8 cellular contexts compared by ENCODE assay signal in the genomic region with DNA sequence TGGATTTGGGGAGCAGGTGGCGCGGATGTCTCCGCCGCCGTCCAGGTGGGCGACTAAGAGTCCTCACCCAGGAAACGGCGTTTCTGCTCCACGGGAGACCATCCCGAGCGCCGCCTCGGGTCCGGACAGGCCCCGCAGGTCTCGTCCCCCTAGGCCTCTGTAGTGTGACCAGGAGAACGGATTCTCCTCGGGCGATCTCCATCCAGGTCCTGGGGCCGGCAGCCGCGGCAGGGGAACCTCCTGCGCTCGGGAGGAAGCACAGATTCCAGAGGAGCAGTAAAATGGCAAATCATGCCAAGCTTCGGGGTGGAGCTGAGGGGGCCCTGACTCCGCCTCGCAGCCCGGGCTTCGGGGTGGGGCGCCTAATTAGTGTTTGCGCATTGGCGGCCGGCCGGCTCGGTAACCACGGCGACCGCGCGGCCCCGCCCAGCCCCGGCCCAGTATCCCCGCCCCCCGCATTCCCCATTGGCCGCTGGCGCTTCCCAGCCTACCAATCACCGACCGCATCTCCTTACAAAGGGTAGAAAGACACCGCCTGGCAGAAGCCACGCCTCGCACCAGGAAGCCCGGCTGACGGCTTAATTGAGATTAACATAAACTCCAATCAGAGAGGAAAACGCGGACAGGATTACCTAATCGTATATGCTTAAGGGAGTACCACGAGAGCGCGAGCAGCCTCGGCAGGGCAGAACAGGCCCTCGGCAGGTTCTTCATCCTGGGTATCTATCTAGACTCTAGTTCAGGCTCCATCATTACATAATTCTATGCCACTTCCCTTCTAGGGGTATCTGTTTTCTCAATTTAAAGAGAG.
A peak's percentile ranks its signal among the peaks of the same experiment; 100 is the strongest.
DNase-seq lines count a peak whose midpoint lies in the region; ATAC-seq and TF ChIP-seq lines count a peak whose summit lies in the region.

No MANE protein-coding gene starts in this region.

- H3K36me3 Mint-ChIP-seq in activated naive CD4-positive, alpha-beta T cell treated with anti-CD3 and anti-CD28 coated beads, Interleukin-2, amount 50 U/mL, for 72 hours: peaks cover 0 to 11% of the 10 kb centered on the region in 2 donors

- peak overlapping the region; percentile 84 for H3K4me2 ChIP-seq in SK-N-SH

- no peaks in the 10 kb centered on the region for H3K79me2 ChIP-seq in SK-N-SH (ENCODE audit: insufficient read depth)

- TF ChIP-seq CTCF in SK-N-SH (IDR thresholded peaks at IDR 0.05): no peak

- H3K9me2 ChIP-seq in SK-N-SH: no peaks in the 10 kb centered on the region

- H3K36me3 ChIP-seq in SK-N-SH (replicated peaks in 1 of 2; ENCODE audit: control insufficient read depth in 1 of 2, insufficient read depth in 2 of 2, low read length in 1 of 2): no peaks in the 10 kb centered on the region

- H2AFZ ChIP-seq in SK-N-SH (ENCODE audit: low read depth): peak overlapping the region; percentile 88

- DNase-seq in NCI-H1092 (lab: John Stamatoyannopoulos, UW) (peak; percentile 93), SK-N-SH (peak; percentile 99), globus pallidus (ENCODE audit: low spot score) (peak; percentile 98), non-pigmented ciliary epithelial cell (ENCODE audit: low read depth) (peak; percentile 94), superior temporal gyrus (ENCODE audit: extremely low spot score) (peak; percentile 97)
- DNase-seq in activated naive CD4-positive, alpha-beta T cell treated with anti-CD3 and anti-CD28 coated beads, Interleukin-2, amount 50 U/mL, for 72 hours (ENCODE audit: low spot score in 2 of 2): peak; percentile 90 to 95

- peak overlapping the region; percentile 81 to 95 for H3K27ac ChIP-seq in SK-N-SH (ENCODE audit: low read depth in 2 of 2, low read length in 1 of 2)

- H3K4me1 ChIP-seq in SK-N-SH (ENCODE audit: control insufficient read depth in 1 of 2, insufficient read depth in 2 of 2, low read depth in 1 of 2, low read length in 1 of 2): peaks cover 4 to 22% of the 10 kb centered on the region in 2 experiments; a peak in 2 of 4 replicates

- peaks cover 5% of the 10 kb centered on the region for H3F3A ChIP-seq in SK-N-SH (replicated peaks; ENCODE audit: insufficient read depth)

- POLR2A ChIA-PET in SK-N-SH (lab: Yijun Ruan, JAX): interaction anchor here (0.6 to 1.5 kb wide), 5 partner anchors 10 to 728 kb away, joined by 3 to 7 read pairs (median 3); a partner anchor contains a TSS

- peak overlapping the region; percentile 94 for H3K4me3 ChIP-seq in GM08714 (ENCODE audit: low read length)
- H3K4me3 ChIP-seq in SK-N-SH (ENCODE audit: low read depth in 2 of 2, low read length in 1 of 2): peak overlapping the region; percentile 84 to 88

- peak overlapping the region; percentile 85 to 92 for H3K27ac Mint-ChIP-seq in activated naive CD4-positive, alpha-beta T cell treated with anti-CD3 and anti-CD28 coated beads, Interleukin-2, amount 50 U/mL, for 72 hours

- CTCF ChIA-PET in SK-N-SH (lab: Yijun Ruan, JAX): interaction anchor here (1.0 to 2.2 kb wide), 3 partner anchors 10 to 608 kb away, joined by 3 to 14 read pairs (median 6); no protein-coding TSS in a partner anchor

- peak overlapping the region; percentile 96 for H3K9ac ChIP-seq in SK-N-SH

- no peak; the same call in 1 of the 2 replicates for TF ChIP-seq RAD21 in SK-N-SH (IDR thresholded peaks at IDR 0.05; ENCODE audit: low read length)

- 2% methylated on average over 25 of the region's 61 CpGs for WGBS in SK-N-SH (ENCODE audit: low lambda C conversion rate)

- H3K27me3 ChIP-seq in SK-N-SH (ENCODE audit: insufficient read depth): no peaks in the 10 kb centered on the region

- H3K9me3 Mint-ChIP-seq in activated naive CD4-positive, alpha-beta T cell treated with anti-CD3 and anti-CD28 coated beads, Interleukin-2, amount 50 U/mL, for 72 hours: no peaks in the 10 kb centered on the region

- ATAC-seq in HG02588 (IDR thresholded peaks at IDR 0.05; ENCODE audit: unreplicated experiment): peak; percentile 96
- peak; percentile 90 to 96 for ATAC-seq in activated naive CD4-positive, alpha-beta T cell treated with anti-CD3 and anti-CD28 coated beads, Interleukin-2, amount 50 U/mL, for 72 hours

- TF ChIP-seq EP300 in SK-N-SH (IDR thresholded peaks at IDR 0.05; ENCODE audit: borderline replicate concordance in 1 of 2, low read depth in 1 of 2, low read length in 1 of 2): no peak

- H3K9me3 ChIP-seq in SK-N-SH: no peaks in the 10 kb centered on the region

- no peaks in the 10 kb centered on the region for H4K20me1 ChIP-seq in SK-N-SH (ENCODE audit: insufficient read depth)

TF ChIP-seq in SK-N-SH, 30 proteins besides CTCF, POLR2A, EP300 and RAD21 (continues in another document):
- TF ChIP-seq, protein P1, sequence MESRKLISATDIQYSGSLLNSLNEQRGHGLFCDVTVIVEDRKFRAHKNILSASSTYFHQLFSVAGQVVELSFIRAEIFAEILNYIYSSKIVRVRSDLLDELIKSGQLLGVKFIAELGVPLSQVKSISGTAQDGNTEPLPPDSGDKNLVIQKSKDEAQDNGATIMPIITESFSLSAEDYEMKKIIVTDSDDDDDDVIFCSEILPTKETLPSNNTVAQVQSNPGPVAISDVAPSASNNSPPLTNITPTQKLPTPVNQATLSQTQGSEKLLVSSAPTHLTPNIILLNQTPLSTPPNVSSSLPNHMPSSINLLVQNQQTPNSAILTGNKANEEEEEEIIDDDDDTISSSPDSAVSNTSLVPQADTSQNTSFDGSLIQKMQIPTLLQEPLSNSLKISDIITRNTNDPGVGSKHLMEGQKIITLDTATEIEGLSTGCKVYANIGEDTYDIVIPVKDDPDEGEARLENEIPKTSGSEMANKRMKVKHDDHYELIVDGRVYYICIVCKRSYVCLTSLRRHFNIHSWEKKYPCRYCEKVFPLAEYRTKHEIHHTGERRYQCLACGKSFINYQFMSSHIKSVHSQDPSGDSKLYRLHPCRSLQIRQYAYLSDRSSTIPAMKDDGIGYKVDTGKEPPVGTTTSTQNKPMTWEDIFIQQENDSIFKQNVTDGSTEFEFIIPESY (IDR thresholded peaks at IDR 0.05; ENCODE audit: borderline replicate concordance, low read depth): 0 out of 2 replicates have a peak, but pooled peaks have one; percentile 30
- TF ChIP-seq SIN3A (IDR thresholded peaks at IDR 0.05; ENCODE audit: borderline replicate concordance, low read depth, low read length): peak; percentile 54; the same call in 1 of the 2 replicates
- no peak for TF ChIP-seq JUND (IDR thresholded peaks at IDR 0.05)
- TF ChIP-seq, protein P2, sequence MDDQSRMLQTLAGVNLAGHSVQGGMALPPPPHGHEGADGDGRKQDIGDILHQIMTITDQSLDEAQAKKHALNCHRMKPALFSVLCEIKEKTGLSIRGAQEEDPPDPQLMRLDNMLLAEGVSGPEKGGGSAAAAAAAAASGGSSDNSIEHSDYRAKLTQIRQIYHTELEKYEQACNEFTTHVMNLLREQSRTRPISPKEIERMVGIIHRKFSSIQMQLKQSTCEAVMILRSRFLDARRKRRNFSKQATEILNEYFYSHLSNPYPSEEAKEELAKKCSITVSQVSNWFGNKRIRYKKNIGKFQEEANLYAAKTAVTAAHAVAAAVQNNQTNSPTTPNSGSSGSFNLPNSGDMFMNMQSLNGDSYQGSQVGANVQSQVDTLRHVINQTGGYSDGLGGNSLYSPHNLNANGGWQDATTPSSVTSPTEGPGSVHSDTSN (IDR thresholded peaks at IDR 0.05): peak; percentile 34; the same call in 1 of the 2 replicates
- peak; percentile 45; the same call in 1 of the 2 replicates for TF ChIP-seq YY1 (IDR thresholded peaks at IDR 0.05; ENCODE audit: low read depth)
- TF ChIP-seq CHD2 (IDR thresholded peaks at IDR 0.05; ENCODE audit: low read length, partially characterized antibody): peak; percentile 27
- TF ChIP-seq RXRA (IDR thresholded peaks at IDR 0.05; ENCODE audit: borderline replicate concordance, low read depth): no peak
- no peak for TF ChIP-seq SMC3 (IDR thresholded peaks at IDR 0.05; ENCODE audit: low read depth, low read length)
- TF ChIP-seq RFX5 (IDR thresholded peaks at IDR 0.05; ENCODE audit: low read length): peak; percentile 58
- TF ChIP-seq TCF12 (IDR thresholded peaks at IDR 0.05): peak; percentile 5; the same call in 1 of the 2 replicates
- TF ChIP-seq, protein P3, sequence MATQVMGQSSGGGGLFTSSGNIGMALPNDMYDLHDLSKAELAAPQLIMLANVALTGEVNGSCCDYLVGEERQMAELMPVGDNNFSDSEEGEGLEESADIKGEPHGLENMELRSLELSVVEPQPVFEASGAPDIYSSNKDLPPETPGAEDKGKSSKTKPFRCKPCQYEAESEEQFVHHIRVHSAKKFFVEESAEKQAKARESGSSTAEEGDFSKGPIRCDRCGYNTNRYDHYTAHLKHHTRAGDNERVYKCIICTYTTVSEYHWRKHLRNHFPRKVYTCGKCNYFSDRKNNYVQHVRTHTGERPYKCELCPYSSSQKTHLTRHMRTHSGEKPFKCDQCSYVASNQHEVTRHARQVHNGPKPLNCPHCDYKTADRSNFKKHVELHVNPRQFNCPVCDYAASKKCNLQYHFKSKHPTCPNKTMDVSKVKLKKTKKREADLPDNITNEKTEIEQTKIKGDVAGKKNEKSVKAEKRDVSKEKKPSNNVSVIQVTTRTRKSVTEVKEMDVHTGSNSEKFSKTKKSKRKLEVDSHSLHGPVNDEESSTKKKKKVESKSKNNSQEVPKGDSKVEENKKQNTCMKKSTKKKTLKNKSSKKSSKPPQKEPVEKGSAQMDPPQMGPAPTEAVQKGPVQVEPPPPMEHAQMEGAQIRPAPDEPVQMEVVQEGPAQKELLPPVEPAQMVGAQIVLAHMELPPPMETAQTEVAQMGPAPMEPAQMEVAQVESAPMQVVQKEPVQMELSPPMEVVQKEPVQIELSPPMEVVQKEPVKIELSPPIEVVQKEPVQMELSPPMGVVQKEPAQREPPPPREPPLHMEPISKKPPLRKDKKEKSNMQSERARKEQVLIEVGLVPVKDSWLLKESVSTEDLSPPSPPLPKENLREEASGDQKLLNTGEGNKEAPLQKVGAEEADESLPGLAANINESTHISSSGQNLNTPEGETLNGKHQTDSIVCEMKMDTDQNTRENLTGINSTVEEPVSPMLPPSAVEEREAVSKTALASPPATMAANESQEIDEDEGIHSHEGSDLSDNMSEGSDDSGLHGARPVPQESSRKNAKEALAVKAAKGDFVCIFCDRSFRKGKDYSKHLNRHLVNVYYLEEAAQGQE (IDR thresholded peaks at IDR 0.05; ENCODE audit: low read depth, low read length): 0 out of 2 replicates have a peak, but pooled peaks have one; percentile 35
- peak; percentile 32; the same call in 1 of the 2 replicates for TF ChIP-seq NRF1 (IDR thresholded peaks at IDR 0.05; ENCODE audit: low read depth, low read length)
- TF ChIP-seq, protein P4, sequence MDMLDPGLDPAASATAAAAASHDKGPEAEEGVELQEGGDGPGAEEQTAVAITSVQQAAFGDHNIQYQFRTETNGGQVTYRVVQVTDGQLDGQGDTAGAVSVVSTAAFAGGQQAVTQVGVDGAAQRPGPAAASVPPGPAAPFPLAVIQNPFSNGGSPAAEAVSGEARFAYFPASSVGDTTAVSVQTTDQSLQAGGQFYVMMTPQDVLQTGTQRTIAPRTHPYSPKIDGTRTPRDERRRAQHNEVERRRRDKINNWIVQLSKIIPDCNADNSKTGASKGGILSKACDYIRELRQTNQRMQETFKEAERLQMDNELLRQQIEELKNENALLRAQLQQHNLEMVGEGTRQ (IDR thresholded peaks at IDR 0.05; ENCODE audit: borderline replicate concordance, low read depth, low read length): no peak
- peak; percentile 56; the same call in 1 of the 2 replicates for TF ChIP-seq ELF1 (IDR thresholded peaks at IDR 0.05)

Comparison
In these comparisons a context has a peak if more than half of its experiments do, and no peak if none do; other contexts are left out.
1. Peak in every context shown above with its lines: DNase-seq, ATAC-seq, H3K4me3 ChIP-seq and H3K27ac ChIP-seq.